In the genomic region with DNA sequence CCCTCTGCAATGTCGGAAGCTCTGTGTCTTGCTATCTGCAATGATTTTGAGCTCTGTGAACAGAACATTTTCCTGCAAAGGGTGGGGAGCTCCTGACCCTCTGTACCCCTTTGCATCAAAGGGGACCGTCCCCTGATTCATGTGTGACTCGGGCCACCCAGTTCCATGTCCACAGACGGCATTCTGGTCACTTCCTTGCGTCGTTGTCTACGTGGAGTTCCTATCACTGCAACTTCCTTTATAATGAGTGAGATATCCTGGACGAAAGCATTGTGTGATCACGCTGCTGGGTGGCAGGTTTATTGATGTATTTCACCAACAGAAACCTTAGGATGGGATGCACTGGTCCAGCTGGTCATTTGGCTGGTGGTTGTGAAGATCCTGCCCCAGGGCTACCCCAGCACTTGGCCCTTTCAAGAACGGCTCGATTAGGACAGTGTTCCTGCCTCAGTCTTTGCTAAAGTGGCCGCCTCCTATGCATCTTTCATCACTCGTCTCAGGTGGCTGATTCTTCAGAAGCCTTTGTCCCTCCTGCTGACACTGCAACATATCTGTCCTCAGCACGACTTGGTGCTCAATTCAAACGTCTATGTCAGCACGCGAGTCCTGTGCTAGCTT, we compare ENCODE assay signal across 25 cellular contexts.
"Had no signal": no experiment of that assay in that cellular context is flagged by ENCODE, and none has a peak within 500 bp of the region (broad histone marks: within the 10 kb centered on the region; RNA-seq: fewer than 3 reads in every experiment).

No MANE protein-coding gene starts in this region.

- H3K27ac Mint-ChIP-seq: activated CD8-positive, alpha-beta T cell treated with anti-CD3 and anti-CD28 coated beads, Interleukin-2, amount 10 ng/mL, durations not matched to agents 7 days and 5 days; activated naive CD4-positive, alpha-beta T cell treated with anti-CD3 and anti-CD28 coated beads, Interleukin-2, amount 50 U/mL, for 24 hours; activated naive CD8-positive, alpha-beta T cell treated with anti-CD3 and anti-CD28 coated beads, Interleukin-2, amount 50 U/mL, for 24 hours; activated T-cell treated with anti-CD3 and anti-CD28 coated beads, Interleukin-2, amount 50 U/mL, for 24 hours; activated T-helper 1 cell treated with anti-CD3 and anti-CD28 coated beads, Interleukin-12 subunit alpha, Interleukin-12 subunit beta, Interleukin-2, Interleukin-4 antibody, amounts not matched to agents 30 ng/mL and 10 ng/mL and 1 ng/mL, durations not matched to agents 14 hours and 24 hours and 36 hours; T-helper 17 cell had no signal

- ATAC-seq: activated CD8-positive, alpha-beta T cell treated with anti-CD3 and anti-CD28 coated beads, Interleukin-2, amount 10 ng/mL, durations not matched to agents 7 days and 5 days; activated naive CD8-positive, alpha-beta T cell treated with anti-CD3 and anti-CD28 coated beads, Interleukin-2, amount 50 U/mL, for 24 hours; body of pancreas; T-helper 17 cell; WTC11 had no signal

- H3K4me3 Mint-ChIP-seq: activated CD8-positive, alpha-beta T cell treated with anti-CD3 and anti-CD28 coated beads, Interleukin-2, amount 10 ng/mL, durations not matched to agents 7 days and 5 days; activated naive CD4-positive, alpha-beta T cell treated with anti-CD3 and anti-CD28 coated beads, Interleukin-2, amount 50 U/mL, for 24 hours; activated naive CD8-positive, alpha-beta T cell treated with anti-CD3 and anti-CD28 coated beads, Interleukin-2, amount 50 U/mL, for 24 hours; activated T-cell treated with anti-CD3 and anti-CD28 coated beads, Interleukin-2, amount 50 U/mL, for 24 hours; activated T-helper 1 cell treated with anti-CD3 and anti-CD28 coated beads, Interleukin-12 subunit alpha, Interleukin-12 subunit beta, Interleukin-2, Interleukin-4 antibody, amounts not matched to agents 30 ng/mL and 10 ng/mL and 1 ng/mL, durations not matched to agents 14 hours and 24 hours and 36 hours; T-helper 17 cell; WTC11 had no signal

- H3K9me3 Mint-ChIP-seq: activated naive CD4-positive, alpha-beta T cell treated with anti-CD3 and anti-CD28 coated beads, Interleukin-2, amount 50 U/mL, for 24 hours; activated naive CD8-positive, alpha-beta T cell treated with anti-CD3 and anti-CD28 coated beads, Interleukin-2, amount 50 U/mL, for 24 hours; activated T-cell treated with anti-CD3 and anti-CD28 coated beads, Interleukin-2, amount 50 U/mL, for 24 hours; activated T-helper 1 cell treated with anti-CD3 and anti-CD28 coated beads, Interleukin-12 subunit alpha, Interleukin-12 subunit beta, Interleukin-2, Interleukin-4 antibody, amounts not matched to agents 30 ng/mL and 10 ng/mL and 1 ng/mL, durations not matched to agents 14 hours and 24 hours and 36 hours had no signal

- H3K36me3 Mint-ChIP-seq: activated naive CD4-positive, alpha-beta T cell treated with anti-CD3 and anti-CD28 coated beads, Interleukin-2, amount 50 U/mL, for 24 hours had no signal

- H3K4me1 Mint-ChIP-seq: activated naive CD4-positive, alpha-beta T cell treated with anti-CD3 and anti-CD28 coated beads, Interleukin-2, amount 50 U/mL, for 24 hours; activated naive CD8-positive, alpha-beta T cell treated with anti-CD3 and anti-CD28 coated beads, Interleukin-2, amount 50 U/mL, for 24 hours; T-helper 17 cell; WTC11 had no signal

- H3K27me3 Mint-ChIP-seq: activated naive CD4-positive, alpha-beta T cell treated with anti-CD3 and anti-CD28 coated beads, Interleukin-2, amount 50 U/mL, for 24 hours had no signal

- DNase-seq: activated CD4-positive, alpha-beta T cell treated with anti-CD3 and anti-CD28 coated beads for 48 hours; activated CD4-positive, alpha-beta T cell treated with anti-CD3 and anti-CD28 coated beads, Interleukin-2, amount 50 U/mL, for 4 hours; activated CD4-positive, CD25-positive, alpha-beta regulatory T cell treated with anti-CD3 and anti-CD28 coated beads, Interleukin-2, amount 50 U/mL, for 72 hours; activated CD8-positive, alpha-beta memory T cell treated with anti-CD3 and anti-CD28 coated beads, Interleukin-2, amount 50 U/mL, for 48 hours; activated CD8-positive, alpha-beta T cell treated with anti-CD3 and anti-CD28 coated beads, Interleukin-2, amount 10 ng/mL, durations not matched to agents 7 days and 5 days; activated effector memory CD4-positive, alpha-beta T cell treated with Interleukin-2 at 50 U/mL for 16 hours; activated naive CD4-positive, alpha-beta T cell; activated naive CD8-positive, alpha-beta T cell treated with anti-CD3 and anti-CD28 coated beads, Interleukin-2, amount 50 U/mL, for 24 hours; activated T-cell treated with anti-CD3 and anti-CD28 coated beads, Interleukin-2, amount 50 U/mL, for 24 hours; amniotic stem cell; body of pancreas; Kasumi-1; NCI-H1048; NCI-H146; NCI-H187 treated with DMSO at 0.1 percent for 48 hours; NCI-H2081 treated with DMSO at 0.1 percent for 48 hours; NCI-H446; NCI-H524; Peyer's patch; SIG-M5; T-helper 17 cell; T-helper 9 cell had no signal
